17 cellular contexts compared by ENCODE assay signal in genomic region chr4:90824266-90825167, GRCh38.
DNase-seq lines count a peak whose midpoint lies in the region; ATAC-seq, FAIRE-seq and TF ChIP-seq lines count a peak whose summit lies in the region.
"Had no signal": no experiment of that assay in that cellular context is flagged by ENCODE, and none has a peak within 500 bp of the region (broad histone marks: within the 10 kb centered on the region; RNA-seq: fewer than 3 reads in every experiment).

No MANE protein-coding gene starts in this region.

- H4K20me1 ChIP-seq in GM12878 (ENCODE audit: control insufficient read depth, insufficient read depth): no peaks in the 10 kb centered on the region
- H4K20me1 ChIP-seq: BLaER1 had no signal

- H3K4me1 Mint-ChIP-seq in endothelial cell (ENCODE audit: unreplicated experiment): no peaks in the 10 kb centered on the region
- H3K4me1 Mint-ChIP-seq: activated CD4-positive, alpha-beta T cell treated with anti-CD3 and anti-CD28 coated beads, Interleukin-2, amount 10 ng/mL, durations not matched to agents 24 days and 14 days had no signal

- H3K4me2 ChIP-seq in GM12878 (ENCODE audit: control insufficient read depth, insufficient read depth): no peak overlapping the region
- H3K4me2 ChIP-seq: BLaER1 had no signal

- no peak for FAIRE-seq in GM12878 (lab: Jason Lieb, UNC)

- no peak overlapping the region for H3K9ac ChIP-seq in GM12878 (ENCODE audit: control insufficient read depth, insufficient read depth, low read length)
- H3K9ac ChIP-seq: BLaER1 had no signal

- WGBS in GM12878 (ENCODE audit: insufficient coverage, insufficient replicate concordance, low lambda C conversion rate, missing lambda C conversion rate): 2% methylated on average over 2 of the region's 2 CpGs
- 70 to 79% methylated on average over 2 of the region's 2 CpGs for WGBS in testis, 2 donors

- RAD21 ChIA-PET in GM12878 (lab: Charles Lee; ENCODE audit: unreplicated experiment): no interaction called here

- TF ChIP-seq POLR2A in GM12878 (IDR thresholded peaks at IDR 0.05; ENCODE audit: low read depth, low read length) (no peak), testis (IDR thresholded peaks at IDR 0.05) (no peak)

- no peaks in the 10 kb centered on the region for H3K79me2 ChIP-seq in GM12878 (ENCODE audit: control insufficient read depth, insufficient read depth, low read length)

- CTCF ChIA-PET in GM12878 (lab: Yijun Ruan, JAX): interaction anchor here (1.0 kb wide), 1 partner anchor 10 kb away, joined by 3 read pairs; no protein-coding TSS in a partner anchor
- CTCF ChIA-PET in RWPE1 (lab: Yijun Ruan, JAX): no interaction called here

- SMC1A ChIA-PET in GM12878 (lab: Charles Lee; ENCODE audit: uncharacterized antibody, unreplicated experiment): interaction anchor here (0.6 kb wide), 1 partner anchor 398 kb away, joined by 3 read pairs; no protein-coding TSS in a partner anchor

- H3K4me1 ChIP-seq in GM12878 (ENCODE audit: control insufficient read depth, insufficient read depth, low read length): no peaks in the 10 kb centered on the region
- no peaks in the 10 kb centered on the region for H3K4me1 ChIP-seq in testis
- H3K4me1 ChIP-seq: BLaER1, tibial artery had no signal

- H3K27me3 ChIP-seq in GM12878 (replicated peaks in 1 of 2; ENCODE audit: control insufficient read depth in 2 of 2, insufficient read depth in 2 of 2, low read length in 1 of 2) (no peaks in the 10 kb centered on the region), testis (no peaks in the 10 kb centered on the region)
- H3K27me3 ChIP-seq: BLaER1, cardiac muscle cell, ovary, tibial artery had no signal

- in situ Hi-C loops in GM12878 (cut with MboI): no loop called here

- H3K4me3 Mint-ChIP-seq in endothelial cell (ENCODE audit: unreplicated experiment): no peak overlapping the region
- H3K4me3 Mint-ChIP-seq: activated CD4-positive, alpha-beta T cell treated with anti-CD3 and anti-CD28 coated beads, Interleukin-2, amount 10 ng/mL, durations not matched to agents 24 days and 14 days had no signal

- POLR2A ChIA-PET in GM12878 (lab: Charles Lee) (no interaction called here), RWPE1 (lab: Yijun Ruan, JAX; ENCODE audit: low non-redundant PET) (no interaction called here)

- BruUV-seq in GM12878 (replicated peaks; lab: Mats Ljungman, UMichigan): no TSS peak

- H3K27me3 Mint-ChIP-seq in endothelial cell (ENCODE audit: unreplicated experiment): peaks cover 3% of the 10 kb centered on the region
- H3K27me3 Mint-ChIP-seq: activated CD4-positive, alpha-beta T cell treated with anti-CD3 and anti-CD28 coated beads, Interleukin-2, amount 10 ng/mL, durations not matched to agents 24 days and 14 days had no signal

- TF ChIP-seq RAD21 in GM12878 (IDR thresholded peaks at IDR 0.05; ENCODE audit: insufficient read depth, low read depth, low read length): no peak

- intact Hi-C loops in GM12878 (cut with micrococcal nuclease; ENCODE audit: unreplicated experiment) (no loop called here), testis (cut with DNase I; ENCODE audit: low total_unique reads) (no loop called here)

- H3K9me3 ChIP-seq in GM12878 (replicated peaks; ENCODE audit: control insufficient read depth, insufficient read depth, low read length): no peaks in the 10 kb centered on the region
- H3K9me3 ChIP-seq in testis: no peaks in the 10 kb centered on the region
- H3K9me3 ChIP-seq: BLaER1, ovary, tibial artery had no signal

- no peak for DNase-seq in GM12878 (ENCODE audit: low read depth, low spot score)
- DNase-seq in endothelial cell (ENCODE audit: low spot score): no peak
- no peak for DNase-seq in RWPE1 (ENCODE audit: low spot score)
- no peak for DNase-seq in testis
- DNase-seq: activated CD4-positive, alpha-beta T cell treated with anti-CD3 and anti-CD28 coated beads, Interleukin-2, amount 10 ng/mL, durations not matched to agents 24 days and 14 days; activated T-cell treated with anti-CD3 and anti-CD28 coated beads, Interleukin-2, amount 50 U/mL, for 48 hours; NCI-H1436 treated with DMSO at 0.1 percent for 48 hours; NCI-H446 treated with DMSO at 0.1 percent for 48 hours; ovary; stimulated activated CD4-positive, alpha-beta T cell treated with anti-CD3 and anti-CD28 coated beads, Interleukin-4, amount 100 ng/mL, for 24 hours; tibial artery had no signal

- no peak overlapping the region for H2AFZ ChIP-seq in GM12878 (ENCODE audit: control insufficient read depth, low read depth, low read length)

- TF ChIP-seq EP300 in GM12878 (IDR thresholded peaks at IDR 0.05; ENCODE audit: borderline replicate concordance in 1 of 2, control insufficient read depth in 1 of 2, low read depth in 2 of 2, low read length in 2 of 2): no peak

- H3K4me3 ChIP-seq in GM12878: no peak overlapping the region
- no peak overlapping the region for H3K4me3 ChIP-seq in testis
- H3K4me3 ChIP-seq: BLaER1, cardiac muscle cell, ovary, tibial artery had no signal

- no peak overlapping the region for H3K27ac Mint-ChIP-seq in endothelial cell (ENCODE audit: unreplicated experiment)
- H3K27ac Mint-ChIP-seq: activated CD4-positive, alpha-beta T cell treated with anti-CD3 and anti-CD28 coated beads, Interleukin-2, amount 10 ng/mL, durations not matched to agents 24 days and 14 days had no signal

- ATAC-seq in GM19025 (IDR thresholded peaks at IDR 0.05; ENCODE audit: low read depth, unreplicated experiment) (peak; percentile 60), GM21723 (IDR thresholded peaks at IDR 0.05; ENCODE audit: unreplicated experiment) (peak; percentile 62), HG03095 (IDR thresholded peaks at IDR 0.05; ENCODE audit: unreplicated experiment) (peak; percentile 66), GM12878 (peak; percentile 47; the same call in 2 of the 3 replicates), HG03025 (IDR thresholded peaks at IDR 0.05; ENCODE audit: low FRiP score, unreplicated experiment) (no peak)

- H3K36me3 Mint-ChIP-seq in endothelial cell (ENCODE audit: low read depth, unreplicated experiment): no peaks in the 10 kb centered on the region

- no peak overlapping the region for H3K27ac ChIP-seq in GM12878 (ENCODE audit: control insufficient read depth, insufficient read depth)
- no peak overlapping the region for H3K27ac ChIP-seq in RWPE1
- no peak overlapping the region for H3K27ac ChIP-seq in testis
- H3K27ac ChIP-seq: BLaER1, cardiac muscle cell, ovary, tibial artery had no signal

- no peak for TF ChIP-seq CTCF in GM12878 (IDR thresholded peaks at IDR 0.05 in 2 of 3, conservative IDR thresholded peaks at IDR 0.05 in 1 of 3; ENCODE audit: control insufficient read depth in 2 of 3, extremely low read depth in 1 of 3, insufficient read depth in 1 of 3, low read depth in 3 of 3, low read length in 3 of 3)
- no peak for TF ChIP-seq CTCF in endothelial cell (IDR thresholded peaks at IDR 0.05; ENCODE audit: unreplicated experiment)
- TF ChIP-seq CTCF in RWPE1 (conservative IDR thresholded peaks at IDR 0.05; ENCODE audit: low read depth): no peak
- no peak for TF ChIP-seq CTCF in testis (IDR thresholded peaks at IDR 0.05)

- H3K9me3 Mint-ChIP-seq in endothelial cell (ENCODE audit: unreplicated experiment): no peaks in the 10 kb centered on the region
- H3K9me3 Mint-ChIP-seq: activated CD4-positive, alpha-beta T cell treated with anti-CD3 and anti-CD28 coated beads, Interleukin-2, amount 10 ng/mL, durations not matched to agents 24 days and 14 days had no signal

- H3K36me3 ChIP-seq in GM12878 (ENCODE audit: control insufficient read depth in 2 of 2, insufficient read depth in 2 of 2, low read length in 1 of 2) (no peaks in the 10 kb centered on the region), testis (ENCODE audit: low read depth, missing control alignments) (no peaks in the 10 kb centered on the region)
- H3K36me3 ChIP-seq: BLaER1, cardiac muscle cell, ovary, tibial artery had no signal

TF ChIP-seq in GM12878, 131 proteins besides CTCF, POLR2A, EP300 and RAD21:
- no peak for TF ChIP-seq EGR1 (IDR thresholded peaks at IDR 0.05; ENCODE audit: borderline replicate concordance in 1 of 2, low read depth in 2 of 2, low read length in 2 of 2)
- no peak for TF ChIP-seq EZH2 (IDR thresholded peaks at IDR 0.05; ENCODE audit: borderline replicate concordance, control insufficient read depth, low read depth, low read length)
- no peak for TF ChIP-seq HDGF (IDR thresholded peaks at IDR 0.05)
- no peak for TF ChIP-seq TARDBP (IDR thresholded peaks at IDR 0.05; ENCODE audit: borderline replicate concordance)
